In genomic region chrX:136227948-136228584, GRCh38 we compare ENCODE assay signal across 10 cellular contexts.
A peak's percentile ranks its signal among the peaks of the same experiment; 100 is the strongest.
DNase-seq lines count a peak whose midpoint lies in the region; ATAC-seq lines count a peak whose summit lies in the region.
"Had no signal": no experiment of that assay in that cellular context is flagged by ENCODE, and none has a peak within 500 bp of the region (broad histone marks: within the 10 kb centered on the region; RNA-seq: fewer than 3 reads in every experiment).

No MANE protein-coding gene starts in this region.

- no peaks in the 10 kb centered on the region for H3K9me3 Mint-ChIP-seq in stimulated activated naive CD8-positive, alpha-beta T cell treated with anti-CD3 and anti-CD28 coated beads, Interleukin-15, amount 100 ng/mL, for 72 hours

- peaks cover 20% of the 10 kb centered on the region for H3K4me1 Mint-ChIP-seq in stimulated activated naive CD8-positive, alpha-beta T cell treated with anti-CD3 and anti-CD28 coated beads, Interleukin-15, amount 100 ng/mL, for 72 hours

- peak; percentile 60 for ATAC-seq in HG02642 (IDR thresholded peaks at IDR 0.05; ENCODE audit: poor library complexity, unreplicated experiment)
- peak; percentile 84 for ATAC-seq in stimulated activated naive CD8-positive, alpha-beta T cell treated with anti-CD3 and anti-CD28 coated beads, Interleukin-15, amount 100 ng/mL, for 72 hours

- peak overlapping the region in 1 of 2 donors; percentile 91 for H3K27ac Mint-ChIP-seq in stimulated activated naive CD8-positive, alpha-beta T cell treated with anti-CD3 and anti-CD28 coated beads, Interleukin-15, amount 100 ng/mL, for 72 hours

- peak; percentile 0 for DNase-seq in stimulated activated naive CD4-positive, alpha-beta T cell treated with Interleukin-2 at 50 U/mL for 16 hours (lab: John Stamatoyannopoulos, UW)
- DNase-seq in stimulated activated naive CD4-positive, alpha-beta T cell (lab: John Stamatoyannopoulos, UW), result no peak
- DNase-seq in SW480 (ENCODE audit: low spot score), result peak; percentile 3
- no peak for DNase-seq in stimulated activated naive CD8-positive, alpha-beta T cell treated with anti-CD3 and anti-CD28 coated beads, Interleukin-15, amount 100 ng/mL, for 72 hours
- no peak for DNase-seq in activated effector memory CD4-positive, alpha-beta T cell treated with anti-CD3 and anti-CD28 coated beads, Interleukin-2, amount 50 U/mL, for 16 hours
- no peak for DNase-seq in activated effector memory CD4-positive, alpha-beta T cell treated with Interleukin-2 at 50 U/mL for 16 hours
- no peak for DNase-seq in amniotic stem cell (lab: John Stamatoyannopoulos, UW)
- DNase-seq: NCI-H2107; stimulated activated CD8-positive, alpha-beta memory T cell treated with anti-CD3 and anti-CD28 coated beads, Interleukin-4, amount 100 ng/mL, for 48 hours had no signal

- H3K27me3 Mint-ChIP-seq in stimulated activated naive CD8-positive, alpha-beta T cell treated with anti-CD3 and anti-CD28 coated beads, Interleukin-15, amount 100 ng/mL, for 72 hours, result no peaks in the 10 kb centered on the region

- H3K4me3 Mint-ChIP-seq in stimulated activated naive CD8-positive, alpha-beta T cell treated with anti-CD3 and anti-CD28 coated beads, Interleukin-15, amount 100 ng/mL, for 72 hours, result no peak overlapping the region

Comparison
In these comparisons a context has a peak if more than half of its experiments do, and no peak if none do; other contexts are left out.
1. DNase-seq: peak in stimulated activated naive CD4-positive, alpha-beta T cell treated with Interleukin-2 at 50 U/mL for 16 hours (single experiment) and SW480 (single experiment); none in stimulated activated naive CD4-positive, alpha-beta T cell (0 of 6), stimulated activated naive CD8-positive, alpha-beta T cell treated with anti-CD3 and anti-CD28 coated beads, Interleukin-15, amount 100 ng/mL, for 72 hours (0 of 2), activated effector memory CD4-positive, alpha-beta T cell treated with anti-CD3 and anti-CD28 coated beads, Interleukin-2, amount 50 U/mL, for 16 hours (single experiment), activated effector memory CD4-positive, alpha-beta T cell treated with Interleukin-2 at 50 U/mL for 16 hours (single experiment) and amniotic stem cell (single experiment).